In the genomic region with DNA sequence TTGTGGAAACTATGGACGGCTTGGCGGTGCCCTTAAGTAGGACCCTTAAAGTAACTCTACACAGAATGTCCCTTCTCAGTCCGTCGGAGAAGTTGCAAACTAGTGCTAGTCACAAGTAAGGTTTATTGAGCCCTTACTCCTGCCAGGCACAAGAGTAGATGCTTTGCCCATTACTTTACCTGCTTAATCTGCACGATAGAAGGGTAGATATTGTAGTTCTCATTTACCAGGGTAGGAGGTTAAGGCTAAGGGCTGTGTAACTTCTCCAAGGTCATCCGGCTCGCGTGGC, we compare ENCODE assay signal across 8 cellular contexts. TPM values are rescaled to one million over a fixed set of nuclear protein-coding genes. Genes with fewer than 3 reads are reported as not detected.
DNase-seq lines count a peak whose midpoint lies in the region; ATAC-seq and TF ChIP-seq lines count a peak whose summit lies in the region.

No MANE protein-coding gene starts in this region.

- peak overlapping the region; percentile 88 to 95 (median 91) for H3K4me3 Mint-ChIP-seq in brain

- DNase-seq in BE2C (no peak), mesendoderm (no peak), NAMALWA (ENCODE audit: low spot score) (no peak), HUDEP-2 (lab: John Stamatoyannopoulos, UW; ENCODE audit: unreplicated experiment in 76 of 76) (no peak), NCI-H1417 treated with DMSO at 0.1 percent for 48 hours (lab: John Stamatoyannopoulos, UW) (no peak)

- no peaks in the 10 kb centered on the region for H3K79me1 ChIP-seq in mesendoderm (ENCODE audit: low read length)

- H3K9me3 Mint-ChIP-seq in brain, result no peaks in the 10 kb centered on the region

- H3K4ac ChIP-seq in mesendoderm (ENCODE audit: low read depth, low read length), result no peak overlapping the region

- H2AK5ac ChIP-seq in mesendoderm (ENCODE audit: low read length), result no peak overlapping the region

- TF ChIP-seq CTCF in BE2C (IDR thresholded peaks at IDR 0.05; ENCODE audit: low read depth, low read length) (no peak), brain (conservative IDR thresholded peaks at IDR 0.05) (no peak)

- H3K27me3 ChIP-seq in BE2C, result peaks cover 55% of the 10 kb centered on the region
- peaks cover 4% of the 10 kb centered on the region for H3K27me3 ChIP-seq in mesendoderm (ENCODE audit: insufficient read depth, low read length, poor library complexity)

- peaks cover 19% of the 10 kb centered on the region for H3K27me3 Mint-ChIP-seq in brain

- H3K27ac ChIP-seq in mesendoderm (ENCODE audit: low read depth, low read length), result no peak overlapping the region

- peak overlapping the region; percentile 27 to 88 (median 63) for H3K27ac Mint-ChIP-seq in brain

- H3K4me1 Mint-ChIP-seq in brain, result peaks cover 39% of the 10 kb centered on the region

- H3K4me2 ChIP-seq in mesendoderm (ENCODE audit: low read length), result peak overlapping the region; percentile 69

- no peaks in the 10 kb centered on the region for H3K9me3 ChIP-seq in BE2C

- H3K9ac ChIP-seq in mesendoderm (ENCODE audit: low read length), result peak overlapping the region; percentile 44

- H2BK120ac ChIP-seq in mesendoderm (ENCODE audit: low read depth, low read length), result no peak overlapping the region

- H3K56ac ChIP-seq in mesendoderm (ENCODE audit: low read length), result peak overlapping the region; percentile 59

- H4K5ac ChIP-seq in mesendoderm (ENCODE audit: low read length), result no peak overlapping the region

- peak; percentile 4 for ATAC-seq in HG02798 (IDR thresholded peaks at IDR 0.05; ENCODE audit: poor library complexity, unreplicated experiment)
- ATAC-seq in GM18868 (IDR thresholded peaks at IDR 0.05; ENCODE audit: unreplicated experiment), result no peak

- no peaks in the 10 kb centered on the region for H3K4me1 ChIP-seq in BE2C
- peaks cover 12% of the 10 kb centered on the region for H3K4me1 ChIP-seq in mesendoderm (ENCODE audit: control insufficient read depth, low read depth, low read length)

- no peak overlapping the region for H3K23ac ChIP-seq in mesendoderm (ENCODE audit: low read length)

- H3K18ac ChIP-seq in mesendoderm (ENCODE audit: low read length), result no peak overlapping the region

- no peaks in the 10 kb centered on the region for H3K36me3 ChIP-seq in BE2C
- H3K36me3 ChIP-seq in mesendoderm (ENCODE audit: control insufficient read depth, insufficient read depth, low read length), result no peaks in the 10 kb centered on the region

- H3K79me2 ChIP-seq in mesendoderm (ENCODE audit: control insufficient read depth, insufficient read depth, low read length), result no peaks in the 10 kb centered on the region

- H4K8ac ChIP-seq in mesendoderm (ENCODE audit: low read depth, low read length), result no peak overlapping the region

- H2BK5ac ChIP-seq in mesendoderm (ENCODE audit: low read length), result no peak overlapping the region

- H3K4me3 ChIP-seq in BE2C (ENCODE audit: low read depth, low read length) (peak overlapping the region; percentile 70), mesendoderm (ENCODE audit: low read length) (peak overlapping the region; percentile 31)

- no peaks in the 10 kb centered on the region for H3K36me3 Mint-ChIP-seq in brain

- no CpG with 5 or more reads among the region's 8 CpGs for WGBS in mesendoderm (ENCODE audit: extremely low coverage, insufficient coverage, low lambda C conversion rate)

- no peak overlapping the region for H2BK15ac ChIP-seq in mesendoderm (replicated peaks; ENCODE audit: low read depth)

RNA-seq across cellular contexts. Expression of a gene that starts 0.5 kb away (rescaled TPM):
- polyA plus RNA-seq in BE2C (2012; ENCODE audit: insufficient read depth, insufficient read length, low read depth), result 0.79 TPM
- 8.0 TPM for polyA plus RNA-seq in brain (ENCODE audit: insufficient read depth, low read depth, low replicate concordance)
- polyA plus RNA-seq in mesendoderm (2013, experiment 1 of 2), result 3.8 TPM
- polyA plus RNA-seq in mesendoderm (2013, experiment 2 of 2), result 3.5 TPM

RNA-seq across cellular contexts. Expression of a gene that starts 47.4 kb away (rescaled TPM):
- 46.7 TPM for polyA plus RNA-seq in BE2C (2012; ENCODE audit: insufficient read depth, insufficient read length, low read depth)
- 67.5 TPM for polyA plus RNA-seq in brain (ENCODE audit: insufficient read depth, low read depth, low replicate concordance)
- 28.2 TPM for polyA plus RNA-seq in mesendoderm (2013, experiment 1 of 2)
- 26.4 TPM for polyA plus RNA-seq in mesendoderm (2013, experiment 2 of 2)
